15 cellular contexts compared by ENCODE assay signal in genomic region chr10:7533657-7534479, GRCh38.
A peak's percentile ranks its signal among the peaks of the same experiment; 100 is the strongest.
DNase-seq lines count a peak whose midpoint lies in the region; ATAC-seq, FAIRE-seq and TF ChIP-seq lines count a peak whose summit lies in the region.
"Had no signal": no experiment of that assay in that cellular context is flagged by ENCODE, and none has a peak within 500 bp of the region (broad histone marks: within the 10 kb centered on the region; RNA-seq: fewer than 3 reads in every experiment).

No MANE protein-coding gene starts in this region.

- FAIRE-seq in urothelium cell line (lab: Jason Lieb, UNC), result no peak

- DNase-seq in choroid plexus epithelial cell (ENCODE audit: low read depth) (peak; percentile 13), NCI-H748 (lab: John Stamatoyannopoulos, UW; ENCODE audit: unreplicated experiment) (no peak), urothelium cell line (ENCODE audit: low spot score) (no peak)
- no peak for DNase-seq in activated T-cell treated with anti-CD3 and anti-CD28 coated beads, Interleukin-2, amount 50 U/mL, for 1 hour
- DNase-seq: activated effector memory CD4-positive, alpha-beta T cell treated with anti-CD3 and anti-CD28 coated beads, Interleukin-2, amount 50 U/mL, for 16 hours; cerebellar nuclear complex; left ventricle myocardium superior; NCI-H1092 treated with DMSO at 0.1 percent for 48 hours; NCI-H2171; stimulated activated CD4-positive, alpha-beta T cell treated with anti-CD3 and anti-CD28 coated beads, Interleukin-12 subunit alpha, Interleukin-12 subunit beta, amount 100 ng/mL, for 4 hours; stimulated activated naive CD8-positive, alpha-beta T cell treated with anti-CD3 and anti-CD28 coated beads, Interleukin-15, amount 100 ng/mL, for 72 hours had no signal

- TF ChIP-seq CTCF in choroid plexus epithelial cell (conservative IDR thresholded peaks at IDR 0.05; ENCODE audit: low read depth, low read length), result no peak

- ATAC-seq in GM18858 (IDR thresholded peaks at IDR 0.05; ENCODE audit: unreplicated experiment) (peak; percentile 24), GM21447 (IDR thresholded peaks at IDR 0.05; ENCODE audit: unreplicated experiment) (peak; percentile 29), HG03097 (IDR thresholded peaks at IDR 0.05; ENCODE audit: low FRiP score, unreplicated experiment) (peak; percentile 35), HG02623 (IDR thresholded peaks at IDR 0.05; ENCODE audit: unreplicated experiment) (no peak)
- ATAC-seq: left ventricle myocardium superior; stimulated activated naive CD8-positive, alpha-beta T cell treated with anti-CD3 and anti-CD28 coated beads, Interleukin-15, amount 100 ng/mL, for 72 hours had no signal

- no peak overlapping the region for H3K4me3 ChIP-seq in choroid plexus epithelial cell (ENCODE audit: low read depth, low read length)
